In the genomic region with DNA sequence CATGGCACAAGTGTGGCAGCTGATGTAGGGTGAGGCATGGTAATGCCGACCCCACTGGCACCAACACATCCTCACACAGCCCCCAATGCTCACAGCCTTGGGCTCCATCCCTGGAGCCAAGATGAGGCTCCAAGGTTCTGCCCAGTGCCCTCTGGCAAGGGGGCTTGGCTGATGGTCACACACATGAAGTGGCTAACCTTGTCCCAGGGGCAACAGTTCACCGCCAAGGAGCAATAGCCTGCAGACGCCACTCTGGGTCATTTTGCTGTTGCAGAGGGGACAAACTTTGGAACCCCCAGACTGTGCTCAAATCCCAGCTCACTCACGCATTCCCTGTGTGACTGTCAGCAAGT, we compare ENCODE assay signal across 24 cellular contexts. TPM values are rescaled to one million over a fixed set of nuclear protein-coding genes. Genes with fewer than 3 reads are reported as not detected.
"Had no signal": no experiment of that assay in that cellular context is flagged by ENCODE, and none has a peak within 500 bp of the region (broad histone marks: within the 10 kb centered on the region; RNA-seq: fewer than 3 reads in every experiment).

No MANE protein-coding gene starts in this region.

- H3K27ac Mint-ChIP-seq: activated CD8-positive, alpha-beta T cell treated with anti-CD3 and anti-CD28 coated beads, Interleukin-2, amount 10 ng/mL, durations not matched to agents 7 days and 5 days; T-cell had no signal

- H3K4me1 Mint-ChIP-seq: neural crest cell, T-cell had no signal

- H3K27ac ChIP-seq: brain microvascular endothelial cell, gastrocnemius medialis, prostate gland, right atrium auricular region, skin epidermis, stomach, upper lobe of right lung had no signal

- ATAC-seq: activated CD8-positive, alpha-beta T cell treated with anti-CD3 and anti-CD28 coated beads, Interleukin-2, amount 10 ng/mL, durations not matched to agents 7 days and 5 days; esophagus mucosa; gastrocnemius medialis; mucosa of descending colon; T-cell; upper lobe of right lung had no signal

- H3K4me3 Mint-ChIP-seq: activated CD8-positive, alpha-beta T cell treated with anti-CD3 and anti-CD28 coated beads, Interleukin-2, amount 10 ng/mL, durations not matched to agents 7 days and 5 days; neural crest cell; T-cell had no signal

- H3K4me3 ChIP-seq: gastrocnemius medialis, mucosa of descending colon, prostate gland, right atrium auricular region, skin epidermis, stomach, upper lobe of right lung had no signal

- DNase-seq: activated CD4-positive, alpha-beta T cell treated with anti-CD3 and anti-CD28 coated beads for 48 hours; activated CD4-positive, CD25-positive, alpha-beta regulatory T cell; activated CD8-positive, alpha-beta T cell treated with anti-CD3 and anti-CD28 coated beads, Interleukin-2, amount 10 ng/mL, durations not matched to agents 7 days and 5 days; activated effector memory CD4-positive, alpha-beta T cell treated with Interleukin-2 at 50 U/mL for 16 hours; activated naive CD4-positive, alpha-beta T cell treated with anti-CD3 and anti-CD28 coated beads, Interleukin-2, amount 50 U/mL, for 16 hours; aorta; brain microvascular endothelial cell; cortex of kidney; effector CD4-positive, alpha-beta T cell; gastrocnemius medialis; mesenchymal stem cell; mucosa of descending colon; naive B cell; stimulated activated CD4-positive, alpha-beta T cell treated with anti-CD3 and anti-CD28 coated beads, Interleukin-15, amount 100 ng/mL, for 24 hours; stimulated activated CD4-positive, alpha-beta T cell treated with anti-CD3 and anti-CD28 coated beads, Interleukin-2, amount 100 ng/mL, for 48 hours; T-cell; upper lobe of right lung had no signal

- H3K27me3 Mint-ChIP-seq: naive B cell had no signal

RNA-seq across cellular contexts. Expression of a gene that starts 26.8 kb away (rescaled TPM):
- total RNA-seq: activated CD8-positive, alpha-beta T cell treated with anti-CD3 and anti-CD28 coated beads, Interleukin-2, amount 10 ng/mL, durations not matched to agents 7 days and 5 days; aorta; gastrocnemius medialis; neural crest cell; osteoblast; prostate gland; right atrium auricular region; upper lobe of right lung had no signal
